15 cellular contexts compared by ENCODE assay signal in the genomic region with DNA sequence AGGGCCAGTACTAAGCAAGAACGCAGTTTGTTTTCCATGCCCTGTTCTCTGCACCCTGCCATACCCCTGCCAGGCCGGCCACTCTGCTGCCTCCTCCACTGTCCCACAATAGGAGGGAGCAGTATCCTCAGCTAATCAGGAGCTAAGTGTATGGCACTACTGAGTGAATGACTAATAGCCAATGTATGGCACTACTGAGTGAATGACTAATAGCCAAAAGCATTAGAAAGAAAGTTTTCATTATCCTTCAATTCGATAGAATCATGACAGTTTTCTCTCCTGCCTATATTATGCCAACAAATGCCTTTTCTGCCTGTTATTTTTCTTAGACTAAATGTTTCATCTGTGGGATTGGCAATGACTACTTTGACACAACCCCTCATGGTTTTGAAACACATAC.
DNase-seq lines count a peak whose midpoint lies in the region; FAIRE-seq and TF ChIP-seq lines count a peak whose summit lies in the region.
"Had no signal": no experiment of that assay in that cellular context is flagged by ENCODE, and none has a peak within 500 bp of the region (broad histone marks: within the 10 kb centered on the region; RNA-seq: fewer than 3 reads in every experiment).

No MANE protein-coding gene starts in this region.

- no peak overlapping the region for H2AFZ ChIP-seq in endothelial cell of umbilical vein (ENCODE audit: low read depth, low read length)

- in situ Hi-C loops in GM13976 (cut with MboI; ENCODE audit: low sequenced_read_pairs, unreplicated experiment) = no loop called here

- dilution Hi-C loops in endothelial cell of umbilical vein (cut with MboI; ENCODE audit: extremely low pct_ligation_motif_present, low sequenced_read_pairs) = no loop called here

- no peak for TF ChIP-seq POLR2A in endothelial cell of umbilical vein (IDR thresholded peaks at IDR 0.05; ENCODE audit: low read depth, low read length)

- DNase-seq in ELR (ENCODE audit: low read depth) = peak; percentile 84
- peak; percentile 73 for DNase-seq in RKO (ENCODE audit: low spot score)
- peak; percentile 6 for DNase-seq in endothelial cell of umbilical vein (ENCODE audit: low read depth, low spot score)
- no peak for DNase-seq in amygdala (lab: John Stamatoyannopoulos, UW)
- DNase-seq in LoVo (ENCODE audit: low spot score) = no peak
- no peak for DNase-seq in HUDEP-2 (lab: John Stamatoyannopoulos, UW; ENCODE audit: unreplicated experiment in 76 of 76)
- no peak for DNase-seq in GM13976 (ENCODE audit: low spot score)
- DNase-seq: activated CD8-positive, alpha-beta T cell treated with anti-CD3 and anti-CD28 coated beads for 36 hours; cerebellar nuclear complex; DND-41; NCI-H1436; NCI-H526; stimulated activated naive CD4-positive, alpha-beta T cell had no signal

- no peak overlapping the region for H3K4me3 ChIP-seq in endothelial cell of umbilical vein (replicated peaks in 1 of 3; ENCODE audit: insufficient read depth in 1 of 3, low read depth in 1 of 3, low read length in 3 of 3)
- no peak overlapping the region for H3K4me3 ChIP-seq in mesodermal cell (ENCODE audit: extremely low read depth, insufficient read depth, low read length, poor library complexity, severe bottlenecking)
- H3K4me3 ChIP-seq: BLaER1 had no signal

- no peak overlapping the region for H3K9ac ChIP-seq in endothelial cell of umbilical vein (replicated peaks; ENCODE audit: extremely low read depth, insufficient read depth, low read length)
- H3K9ac ChIP-seq: BLaER1 had no signal

- H3K27ac ChIP-seq in endothelial cell of umbilical vein (ENCODE audit: insufficient read depth, low read depth, low read length) (no peak overlapping the region), mesodermal cell (ENCODE audit: low read depth, low read length, severe bottlenecking) (peak overlapping the region; percentile 81)
- H3K27ac ChIP-seq: BLaER1 had no signal

- no peak for TF ChIP-seq CTCF in endothelial cell of umbilical vein (IDR thresholded peaks at IDR 0.05; ENCODE audit: extremely low read depth in 1 of 2, insufficient read depth in 1 of 2, low read depth in 1 of 2, low read length in 2 of 2)
- TF ChIP-seq CTCF in GM13976 (IDR thresholded peaks at IDR 0.05; ENCODE audit: borderline replicate concordance, control extremely low read depth, extremely low read depth, insufficient read depth, missing control alignments) = no peak

- no TSS peak for BruUV-seq in endothelial cell of umbilical vein (replicated peaks; lab: Mats Ljungman, UMichigan)

- no peaks in the 10 kb centered on the region for H3K36me3 ChIP-seq in endothelial cell of umbilical vein (ENCODE audit: control insufficient read depth in 2 of 2, extremely low read depth in 1 of 2, insufficient read depth in 2 of 2, low read length in 2 of 2)
- H3K36me3 ChIP-seq in mesodermal cell (ENCODE audit: control insufficient read depth, insufficient read depth, low read length) = peaks cover 17% of the 10 kb centered on the region
- H3K36me3 ChIP-seq: BLaER1 had no signal

- 100% methylated on average over 1 of the region's 3 CpGs; no CpG with 5 or more reads in 1 of the 2 experiments for WGBS in mesodermal cell (ENCODE audit: insufficient coverage in 2 of 2), 2 experiments

- CTCF ChIA-PET in endothelial cell of umbilical vein (lab: Charles Lee) = interaction anchor here (0.6 kb wide), 1 partner anchor 21 kb away, joined by 3 read pairs; no protein-coding TSS in a partner anchor

- no peaks in the 10 kb centered on the region for H3K79me2 ChIP-seq in endothelial cell of umbilical vein (ENCODE audit: control insufficient read depth, insufficient read depth, low read length)

- POLR2A ChIA-PET in endothelial cell of umbilical vein (lab: Charles Lee) = no interaction called here

- intact Hi-C loops in endothelial cell of umbilical vein (cut with micrococcal nuclease) = no loop called here

- H3K4me2 ChIP-seq in endothelial cell of umbilical vein (ENCODE audit: insufficient read depth, low read length) = no peak overlapping the region
- H3K4me2 ChIP-seq: BLaER1 had no signal

- H4K20me1 ChIP-seq in endothelial cell of umbilical vein (replicated peaks; ENCODE audit: control insufficient read depth, extremely low read depth, insufficient read depth, low read length) = no peaks in the 10 kb centered on the region
- H4K20me1 ChIP-seq: BLaER1 had no signal

- H3K9me1 ChIP-seq in endothelial cell of umbilical vein (replicated peaks; ENCODE audit: control insufficient read depth, extremely low read depth, insufficient read depth, low read length) = no peaks in the 10 kb centered on the region

- no peaks in the 10 kb centered on the region for H3K4me1 ChIP-seq in endothelial cell of umbilical vein (ENCODE audit: control insufficient read depth, extremely low read depth, insufficient read depth, low read length)
- H3K4me1 ChIP-seq in mesodermal cell (ENCODE audit: control insufficient read depth, insufficient read depth, low read length, poor library complexity, severe bottlenecking) = peaks cover 24% of the 10 kb centered on the region
- H3K4me1 ChIP-seq: BLaER1 had no signal

- no peak for FAIRE-seq in endothelial cell of umbilical vein (lab: Jason Lieb, UNC)

- H3K27me3 ChIP-seq in endothelial cell of umbilical vein (ENCODE audit: control insufficient read depth in 2 of 2, insufficient read depth in 2 of 2, low read length in 2 of 2) = no peaks in the 10 kb centered on the region
- H3K27me3 ChIP-seq: BLaER1 had no signal

- H3K9me3 ChIP-seq in endothelial cell of umbilical vein (replicated peaks; ENCODE audit: control insufficient read depth, insufficient read depth, low read length) = no peaks in the 10 kb centered on the region
- no peaks in the 10 kb centered on the region for H3K9me3 ChIP-seq in mesodermal cell (ENCODE audit: control insufficient read depth, low read length)
- H3K9me3 ChIP-seq: BLaER1 had no signal

TF ChIP-seq in endothelial cell of umbilical vein, 7 proteins besides CTCF, POLR2A, EP300 and RAD21:
- TF ChIP-seq FOS (IDR thresholded peaks at IDR 0.05; ENCODE audit: borderline replicate concordance, insufficient read depth, low read length) (peak; percentile 60), POLR2AphosphoS5 (IDR thresholded peaks at IDR 0.05; ENCODE audit: insufficient read depth, low read depth, low read length) (no peak)

Comparison
In these comparisons a context has a peak if more than half of its experiments do, and no peak if none do; other contexts are left out.
1. DNase-seq: peak in ELR (single experiment), RKO (single experiment) and endothelial cell of umbilical vein (single experiment); none in amygdala (0 of 56), LoVo (single experiment), HUDEP-2 (0 of 76) and GM13976 (single experiment).